ENCODE assay signal across 28 cellular contexts in genomic region chr17:41702712-41703111, GRCh38. TPM values are rescaled to one million over a fixed set of nuclear protein-coding genes. Genes with fewer than 3 reads are reported as not detected.
"Had no signal": no experiment of that assay in that cellular context is flagged by ENCODE, and none has a peak within 500 bp of the region (broad histone marks: within the 10 kb centered on the region; RNA-seq: fewer than 3 reads in every experiment).

No MANE protein-coding gene starts in this region.

- H3K4me3 Mint-ChIP-seq: T-cell had no signal

- H3K27ac ChIP-seq: KMS-11, RWPE1 had no signal

- H3K36me3 Mint-ChIP-seq: T-cell had no signal

- ATAC-seq: Panc1, PC-3, T-cell had no signal

- H3K27ac Mint-ChIP-seq: T-cell had no signal

- H3K9me3 ChIP-seq: SK-N-SH had no signal

- DNase-seq: IMR-90, Kasumi-1, MM.1S, NCI-H1092, NCI-H1105 treated with DMSO at 0.1 percent for 48 hours, NCI-H1417 treated with DMSO at 0.1 percent for 48 hours, NCI-H146, NCI-H1694 treated with DMSO at 0.1 percent for 48 hours, NCI-H1930, NCI-H2081, NCI-H2107, NCI-H226, NCI-H446, NCI-H510A, NCI-H524 treated with DMSO at 0.1 percent for 48 hours, NCI-H69, NCI-H774, PC-3, SHP77, SK-N-SH, SW 1271, T-cell had no signal

- H3K9me3 Mint-ChIP-seq: T-cell had no signal

RNA-seq across cellular contexts. Expression of gene GAST, which starts 9.4 kb away (rescaled TPM):
- total RNA-seq: HT-29, IMR-90, M059J, PC-3, SK-MEL-5, T-cell had no signal

RNA-seq across cellular contexts. Expression of gene HAP1, which starts 31.7 kb away (rescaled TPM):
- total RNA-seq: HT-29 had no signal
